In the genomic region with DNA sequence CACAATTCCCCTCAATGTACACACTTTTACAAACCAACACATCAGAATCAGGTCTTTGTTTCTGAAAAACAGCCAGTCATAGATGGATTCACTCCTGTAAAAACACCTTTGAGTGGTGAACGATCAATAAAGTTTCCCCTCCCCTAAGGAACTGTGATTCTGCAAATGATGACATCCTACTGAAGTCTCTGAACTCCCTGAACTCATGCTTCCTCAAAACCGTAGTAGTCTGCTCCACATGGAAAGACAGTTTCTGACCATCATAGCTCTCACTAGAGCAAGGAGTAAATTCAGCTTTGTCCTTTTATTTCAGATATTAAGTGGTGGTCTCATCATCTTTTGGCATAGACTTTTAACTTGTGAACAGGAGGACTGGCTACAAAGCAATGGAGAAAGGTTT, we compare ENCODE assay signal across 10 cellular contexts.
"Had no signal": no experiment of that assay in that cellular context is flagged by ENCODE, and none has a peak within 500 bp of the region (broad histone marks: within the 10 kb centered on the region; RNA-seq: fewer than 3 reads in every experiment).

No MANE protein-coding gene starts in this region.

- H3K36me3 ChIP-seq: HAP-1 had no signal

- H3K27ac Mint-ChIP-seq: HFFc6 had no signal

- DNase-seq: GOT3, H7, HFFc6, KBM-7 had no signal

- H3K9me3 ChIP-seq: HAP-1 had no signal

- H3K4me3 Mint-ChIP-seq: HFFc6 had no signal

- H3K9me3 Mint-ChIP-seq: HFFc6 had no signal

- H3K4me3 ChIP-seq: GM23248, HAP-1 had no signal

- H3K9ac ChIP-seq: GM23248 had no signal

- H3K27me3 Mint-ChIP-seq: IgD-negative memory B cell had no signal

- H3K27ac ChIP-seq: HL-60 had no signal

- ATAC-seq: HCT116, HepG2 had no signal

- H3K4me1 ChIP-seq: HAP-1 had no signal

- FAIRE-seq: HepG2 had no signal
